1 cellular context compared by ENCODE assay signal in the genomic region with DNA sequence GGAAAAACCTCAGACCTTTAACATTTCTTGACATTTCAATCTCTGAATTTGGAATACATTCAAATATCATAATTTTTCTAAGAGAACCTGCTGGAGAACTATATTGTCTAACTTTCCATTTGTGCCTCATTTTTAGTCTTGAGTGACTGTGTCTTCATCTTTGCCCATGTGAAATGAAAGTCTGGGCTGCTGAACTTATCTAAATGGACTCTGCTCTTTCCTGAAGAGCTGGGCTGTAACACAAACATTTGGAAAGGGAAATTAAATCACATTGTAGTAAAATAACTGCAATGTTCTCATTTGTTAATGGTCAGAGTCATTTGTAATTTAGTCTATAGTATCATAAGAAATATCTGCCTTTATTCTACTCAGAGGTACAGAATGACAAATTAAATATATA.
TF ChIP-seq lines count a peak whose summit lies in the region.

No MANE protein-coding gene starts in this region.

TF ChIP-seq in HepG2, 621 proteins besides CTCF, POLR2A, EP300 and RAD21 (continued from another document):
- TF ChIP-seq BCL6 (CRISPR knock-in tag; IDR thresholded peaks at IDR 0.05) (peak; percentile 74), HNF4A (CRISPR knock-in tag; IDR thresholded peaks at IDR 0.05) (peak; percentile 61)
